In genomic region chr18:60163622-60164021, GRCh38 we compare ENCODE assay signal across 20 cellular contexts.
A peak's percentile ranks its signal among the peaks of the same experiment; 100 is the strongest.
DNase-seq lines count a peak whose midpoint lies in the region; ATAC-seq and TF ChIP-seq lines count a peak whose summit lies in the region.
"Had no signal": no experiment of that assay in that cellular context is flagged by ENCODE, and none has a peak within 500 bp of the region (broad histone marks: within the 10 kb centered on the region; RNA-seq: fewer than 3 reads in every experiment).

No MANE protein-coding gene starts in this region.

- H3K4me1 Mint-ChIP-seq in WTC11, result 0 out of 2 replicates have a peak, but pooled peaks cover 3% of the 10 kb centered on the region
- H3K4me1 Mint-ChIP-seq: activated T-helper 17 cell treated with anti-CD3 and anti-CD28 coated beads, Interleukin-2, amount 50 U/mL, for 72 hours; naive thymus-derived CD8-positive, alpha-beta T cell; T-cell had no signal

- H3K4me3 Mint-ChIP-seq in WTC11, result no peak overlapping the region
- H3K4me3 Mint-ChIP-seq: activated T-helper 17 cell treated with anti-CD3 and anti-CD28 coated beads, Interleukin-2, amount 50 U/mL, for 72 hours; naive thymus-derived CD8-positive, alpha-beta T cell; T-cell had no signal

- TF ChIP-seq CTCF in WTC11 (IDR thresholded peaks at IDR 0.05), result no peak

- H3K36me3 Mint-ChIP-seq in WTC11, result no peaks in the 10 kb centered on the region
- H3K36me3 Mint-ChIP-seq: naive thymus-derived CD8-positive, alpha-beta T cell; T-cell had no signal

- ATAC-seq in GM18870 (IDR thresholded peaks at IDR 0.05; ENCODE audit: unreplicated experiment) (peak; percentile 79), GM21528 (IDR thresholded peaks at IDR 0.05; ENCODE audit: low FRiP score, unreplicated experiment) (peak; percentile 68), HG02981 (IDR thresholded peaks at IDR 0.05; ENCODE audit: unreplicated experiment) (peak; percentile 91), HG03521 (IDR thresholded peaks at IDR 0.05; ENCODE audit: unreplicated experiment) (peak; percentile 68), WTC11 (no peak), GM21526 (IDR thresholded peaks at IDR 0.05; ENCODE audit: low FRiP score, unreplicated experiment) (no peak)
- ATAC-seq: activated T-helper 17 cell treated with anti-CD3 and anti-CD28 coated beads, Interleukin-2, amount 50 U/mL, for 72 hours; heart left ventricle; naive thymus-derived CD8-positive, alpha-beta T cell; T-cell had no signal

- no peak for DNase-seq in glomerular visceral epithelial cell (ENCODE audit: extremely low spot score)
- DNase-seq in WTC11 (ENCODE audit: low spot score), result no peak
- no peak for DNase-seq in COLO829 (ENCODE audit: low spot score)
- DNase-seq: activated CD8-positive, alpha-beta memory T cell treated with anti-CD3 and anti-CD28 coated beads for 24 hours; effector CD4-positive, alpha-beta T cell; GDM1; heart left ventricle; Karpas-422; mammary epithelial cell; naive thymus-derived CD8-positive, alpha-beta T cell; NCI-H1105 treated with DMSO at 0.1 percent for 48 hours; small intestine; T-cell; WERI-Rb-1 had no signal

- no peak overlapping the region for H3K27ac Mint-ChIP-seq in WTC11
- H3K27ac Mint-ChIP-seq: activated T-helper 17 cell treated with anti-CD3 and anti-CD28 coated beads, Interleukin-2, amount 50 U/mL, for 72 hours; naive thymus-derived CD8-positive, alpha-beta T cell; T-cell had no signal

- CTCF ChIA-PET in WTC11 (lab: Charles Lee), result interaction anchor here (1.2 kb wide), 1 partner anchor 386 kb away, joined by 3 read pairs; no protein-coding TSS in a partner anchor

- H3K27me3 Mint-ChIP-seq in WTC11 (ENCODE audit: low read depth), result no peaks in the 10 kb centered on the region
- H3K27me3 Mint-ChIP-seq: activated T-helper 17 cell treated with anti-CD3 and anti-CD28 coated beads, Interleukin-2, amount 50 U/mL, for 72 hours; naive thymus-derived CD8-positive, alpha-beta T cell; T-cell had no signal

- POLR2A ChIA-PET in WTC11 (lab: Charles Lee), result no interaction called here

- no peaks in the 10 kb centered on the region for H3K9me3 Mint-ChIP-seq in WTC11
- H3K9me3 Mint-ChIP-seq: activated T-helper 17 cell treated with anti-CD3 and anti-CD28 coated beads, Interleukin-2, amount 50 U/mL, for 72 hours had no signal

TF ChIP-seq in WTC11, 78 proteins besides CTCF, POLR2A, EP300 and RAD21:
- TF ChIP-seq CBFB (CRISPR knock-in tag; IDR thresholded peaks at IDR 0.05; ENCODE audit: low read depth), result no peak
- TF ChIP-seq, protein P1, sequence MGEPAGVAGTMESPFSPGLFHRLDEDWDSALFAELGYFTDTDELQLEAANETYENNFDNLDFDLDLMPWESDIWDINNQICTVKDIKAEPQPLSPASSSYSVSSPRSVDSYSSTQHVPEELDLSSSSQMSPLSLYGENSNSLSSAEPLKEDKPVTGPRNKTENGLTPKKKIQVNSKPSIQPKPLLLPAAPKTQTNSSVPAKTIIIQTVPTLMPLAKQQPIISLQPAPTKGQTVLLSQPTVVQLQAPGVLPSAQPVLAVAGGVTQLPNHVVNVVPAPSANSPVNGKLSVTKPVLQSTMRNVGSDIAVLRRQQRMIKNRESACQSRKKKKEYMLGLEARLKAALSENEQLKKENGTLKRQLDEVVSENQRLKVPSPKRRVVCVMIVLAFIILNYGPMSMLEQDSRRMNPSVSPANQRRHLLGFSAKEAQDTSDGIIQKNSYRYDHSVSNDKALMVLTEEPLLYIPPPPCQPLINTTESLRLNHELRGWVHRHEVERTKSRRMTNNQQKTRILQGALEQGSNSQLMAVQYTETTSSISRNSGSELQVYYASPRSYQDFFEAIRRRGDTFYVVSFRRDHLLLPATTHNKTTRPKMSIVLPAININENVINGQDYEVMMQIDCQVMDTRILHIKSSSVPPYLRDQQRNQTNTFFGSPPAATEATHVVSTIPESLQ (CRISPR knock-in tag; IDR thresholded peaks at IDR 0.05), result no peak
- no peak for TF ChIP-seq CREB1 (CRISPR knock-in tag; IDR thresholded peaks at IDR 0.05)
- no peak for TF ChIP-seq ESRRA (CRISPR knock-in tag; IDR thresholded peaks at IDR 0.05; ENCODE audit: borderline replicate concordance)
- no peak for TF ChIP-seq FOXP4 (CRISPR knock-in tag; IDR thresholded peaks at IDR 0.05)
- TF ChIP-seq EMX1 (CRISPR knock-in tag; IDR thresholded peaks at IDR 0.05), result no peak
- TF ChIP-seq ZNF532 (CRISPR knock-in tag; IDR thresholded peaks at IDR 0.05; ENCODE audit: borderline replicate concordance), result no peak
- no peak for TF ChIP-seq ZNF396 (CRISPR knock-in tag; IDR thresholded peaks at IDR 0.05; ENCODE audit: borderline replicate concordance)
- TF ChIP-seq, protein P2, sequence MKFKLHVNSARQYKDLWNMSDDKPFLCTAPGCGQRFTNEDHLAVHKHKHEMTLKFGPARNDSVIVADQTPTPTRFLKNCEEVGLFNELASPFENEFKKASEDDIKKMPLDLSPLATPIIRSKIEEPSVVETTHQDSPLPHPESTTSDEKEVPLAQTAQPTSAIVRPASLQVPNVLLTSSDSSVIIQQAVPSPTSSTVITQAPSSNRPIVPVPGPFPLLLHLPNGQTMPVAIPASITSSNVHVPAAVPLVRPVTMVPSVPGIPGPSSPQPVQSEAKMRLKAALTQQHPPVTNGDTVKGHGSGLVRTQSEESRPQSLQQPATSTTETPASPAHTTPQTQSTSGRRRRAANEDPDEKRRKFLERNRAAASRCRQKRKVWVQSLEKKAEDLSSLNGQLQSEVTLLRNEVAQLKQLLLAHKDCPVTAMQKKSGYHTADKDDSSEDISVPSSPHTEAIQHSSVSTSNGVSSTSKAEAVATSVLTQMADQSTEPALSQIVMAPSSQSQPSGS (CRISPR knock-in tag; IDR thresholded peaks at IDR 0.05; ENCODE audit: borderline replicate concordance, low read depth), result no peak
- TF ChIP-seq PRRX2 (CRISPR knock-in tag; IDR thresholded peaks at IDR 0.05), result no peak
- TF ChIP-seq ZNF671 (CRISPR knock-in tag; IDR thresholded peaks at IDR 0.05), result no peak
- no peak for TF ChIP-seq ZNF423 (CRISPR knock-in tag; IDR thresholded peaks at IDR 0.05)
- no peak for TF ChIP-seq TEAD4 (CRISPR knock-in tag; IDR thresholded peaks at IDR 0.05)
- TF ChIP-seq, protein P3, sequence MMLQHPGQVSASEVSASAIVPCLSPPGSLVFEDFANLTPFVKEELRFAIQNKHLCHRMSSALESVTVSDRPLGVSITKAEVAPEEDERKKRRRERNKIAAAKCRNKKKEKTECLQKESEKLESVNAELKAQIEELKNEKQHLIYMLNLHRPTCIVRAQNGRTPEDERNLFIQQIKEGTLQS (CRISPR knock-in tag; conservative IDR thresholded peaks at IDR 0.05), result no peak
- TF ChIP-seq HMGA2 (CRISPR knock-in tag; IDR thresholded peaks at IDR 0.05), result no peak

Comparison
In these comparisons a context has a peak if more than half of its experiments do, and no peak if none do; other contexts are left out.
1. ATAC-seq: peak in GM18870 (single experiment), GM21528 (single experiment), HG02981 (single experiment) and HG03521 (single experiment); none in WTC11 (single experiment) and GM21526 (single experiment).